10 cellular contexts compared by ENCODE assay signal in the genomic region with DNA sequence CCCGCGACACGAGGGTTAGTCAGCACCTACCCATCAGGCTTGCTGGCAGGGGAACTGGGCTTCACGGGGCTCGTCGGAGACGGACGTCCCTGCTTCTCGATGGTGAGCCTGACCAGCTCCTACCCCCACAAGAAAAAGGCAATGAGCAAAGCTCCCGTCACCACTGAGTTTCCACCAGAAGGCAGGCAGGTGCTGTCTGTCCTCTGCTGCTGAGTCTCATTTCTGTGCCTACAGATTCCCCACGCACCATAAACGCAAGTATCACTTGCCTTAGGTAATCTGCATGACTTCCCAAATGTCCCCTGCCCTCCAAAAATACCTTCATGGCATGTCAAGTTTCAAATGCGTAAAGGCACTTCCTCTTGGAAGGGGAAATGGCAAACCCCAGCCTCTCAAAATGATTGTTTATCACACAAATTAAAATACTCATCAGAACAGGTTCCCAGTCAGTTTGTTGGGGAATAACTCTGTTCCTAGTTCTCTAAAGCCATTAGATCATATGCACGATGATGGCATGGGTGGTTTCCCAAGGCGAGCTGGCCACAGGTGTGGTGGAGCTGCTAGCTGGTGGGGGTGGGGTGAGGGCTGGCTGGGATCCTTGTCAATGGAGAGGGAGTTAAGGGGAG.
DNase-seq lines count a peak whose midpoint lies in the region; ATAC-seq lines count a peak whose summit lies in the region.
"Had no signal": no experiment of that assay in that cellular context is flagged by ENCODE, and none has a peak within 500 bp of the region (broad histone marks: within the 10 kb centered on the region; RNA-seq: fewer than 3 reads in every experiment).

No MANE protein-coding gene starts in this region.

- peaks cover 46 to 54% (median 46%) of the 10 kb centered on the region in 3 donors for H3K4me1 Mint-ChIP-seq in IgD-negative memory B cell

- peaks cover 17% of the 10 kb centered on the region for H3K36me3 Mint-ChIP-seq in IgD-negative memory B cell

- H3K9me3 ChIP-seq in MG63, result no peaks in the 10 kb centered on the region

- H3K4me3 Mint-ChIP-seq in IgD-negative memory B cell, result peak overlapping the region; percentile 50 to 81 (median 70)

- H3K27me3 Mint-ChIP-seq in IgD-negative memory B cell, result no peaks in the 10 kb centered on the region

- DNase-seq in CD1c-positive myeloid dendritic cell (ENCODE audit: extremely low spot score), result peak; percentile 95
- DNase-seq in kidney tubule cell (ENCODE audit: low spot score), result peak; percentile 72
- DNase-seq in NCI-H748 (lab: John Stamatoyannopoulos, UW; ENCODE audit: unreplicated experiment), result no peak
- DNase-seq in COLO829 (ENCODE audit: low spot score), result no peak
- no peak for DNase-seq in MG63
- DNase-seq: DND-41, NCI-H1694 treated with DMSO at 0.1 percent for 48 hours had no signal

- no peaks in the 10 kb centered on the region for H3K9me3 Mint-ChIP-seq in IgD-negative memory B cell

- H3K4me3 ChIP-seq in MG63, result no peak overlapping the region

- peaks cover 6% of the 10 kb centered on the region; the same call in 1 of the 2 replicates for H3K36me3 ChIP-seq in MG63

- no peaks in the 10 kb centered on the region for H3K27me3 ChIP-seq in MG63

- peak overlapping the region; percentile 96 to 99 (median 96) for H3K27ac Mint-ChIP-seq in IgD-negative memory B cell

- ATAC-seq in GM18868 (IDR thresholded peaks at IDR 0.05; ENCODE audit: unreplicated experiment) (peak; percentile 51), GM19023 (IDR thresholded peaks at IDR 0.05; ENCODE audit: unreplicated experiment) (no peak)

Comparison
In these comparisons a context has a peak if more than half of its experiments do, and no peak if none do; other contexts are left out.
1. DNase-seq: peak in CD1c-positive myeloid dendritic cell (single experiment) and kidney tubule cell (single experiment); none in NCI-H748 (single experiment), COLO829 (single experiment) and MG63 (single experiment).